In genomic region chr18:35040638-35040987, GRCh38 we compare ENCODE assay signal across 8 cellular contexts. TPM values are rescaled to one million over a fixed set of nuclear protein-coding genes. Genes with fewer than 3 reads are reported as not detected.
A peak's percentile ranks its signal among the peaks of the same experiment; 100 is the strongest.
DNase-seq lines count a peak whose midpoint lies in the region; ATAC-seq and TF ChIP-seq lines count a peak whose summit lies in the region.

No MANE protein-coding gene starts in this region.

- no peak for ATAC-seq in GM21825 (IDR thresholded peaks at IDR 0.05; ENCODE audit: unreplicated experiment)

- H3K27me3 ChIP-seq in BLaER1: no peaks in the 10 kb centered on the region
- no peaks in the 10 kb centered on the region for H3K27me3 ChIP-seq in MG63
- H3K27me3 ChIP-seq in dorsolateral prefrontal cortex: no peaks in the 10 kb centered on the region

- peak overlapping the region; percentile 95 for H3K4me3 ChIP-seq in BLaER1
- H3K4me3 ChIP-seq in MG63: peak overlapping the region; percentile 76
- peak overlapping the region; percentile 57 to 99 (median 88) for H3K4me3 ChIP-seq in dorsolateral prefrontal cortex

- intact Hi-C loops in dorsolateral prefrontal cortex (cut with DNase I): loop anchor here (2.0 to 10.0 kb wide), 4 partner anchors 54 to 304 kb away; partner anchors contain the start of gene ZNF24 (in 1 of the 2)

- no peaks in the 10 kb centered on the region for H3K9me3 ChIP-seq in BLaER1
- no peaks in the 10 kb centered on the region for H3K9me3 ChIP-seq in MG63

- H3K36me3 Mint-ChIP-seq in neural crest cell (ENCODE audit: low read depth): no peaks in the 10 kb centered on the region

- H3K36me3 ChIP-seq in BLaER1: no peaks in the 10 kb centered on the region
- no peaks in the 10 kb centered on the region for H3K36me3 ChIP-seq in MG63

- peak overlapping the region; percentile 98 for H3K27ac Mint-ChIP-seq in neural crest cell (ENCODE audit: unreplicated experiment)

- peak overlapping the region; percentile 75 for H3K9ac ChIP-seq in BLaER1

- H3K27ac ChIP-seq in BLaER1 (peak overlapping the region; percentile 92), dorsolateral prefrontal cortex (peak overlapping the region; percentile 68 to 98 (median 94))

- TF ChIP-seq CTCF in dorsolateral prefrontal cortex (IDR thresholded peaks at IDR 0.05 in 54 of 56, conservative IDR thresholded peaks at IDR 0.05 in 2 of 56; ENCODE audit: low read depth in 1 of 56, partially characterized antibody in 56 of 56) (no peak), neural crest cell (conservative IDR thresholded peaks at IDR 0.05) (no peak)

- peaks cover 39% of the 10 kb centered on the region for H4K20me1 ChIP-seq in BLaER1

- peaks cover 4% of the 10 kb centered on the region for H3K9me3 Mint-ChIP-seq in neural crest cell

- peak overlapping the region; percentile 79 for H3K4me2 ChIP-seq in BLaER1

- H3K4me1 ChIP-seq in BLaER1: peaks cover 68% of the 10 kb centered on the region

- H3K4me1 Mint-ChIP-seq in neural crest cell: peaks cover 44% of the 10 kb centered on the region

- DNase-seq in MG63: no peak
- DNase-seq in dorsolateral prefrontal cortex: no peak
- no peak for DNase-seq in neural crest cell (ENCODE audit: low read depth, low spot score)
- DNase-seq in germinal center (ENCODE audit: low spot score): no peak
- no peak for DNase-seq in activated CD4-positive, alpha-beta T cell treated with anti-CD3 and anti-CD28 coated beads, Interleukin-2, amount 50 U/mL, for 4 hours
- no peak for DNase-seq in HUDEP-2 (lab: John Stamatoyannopoulos, UW; ENCODE audit: unreplicated experiment in 76 of 76)

- H3K4me3 Mint-ChIP-seq in neural crest cell: peak overlapping the region; percentile 89

- no peaks in the 10 kb centered on the region for H3K27me3 Mint-ChIP-seq in neural crest cell (ENCODE audit: low read depth)

RNA-seq across cellular contexts. Expression of gene MAPRE2, which starts 0.6 kb away (rescaled TPM):
- 5.9 and 7.5 TPM in 2 replicates for total RNA-seq in MG63 (2014; rRNA removed; shearing (Covaris generic); ENCODE audit: low replicate concordance)
- 100 to 1,000 TPM; 105 to 278 (median 202) TPM for total RNA-seq in dorsolateral prefrontal cortex
- total RNA-seq in neural crest cell: 35.5 and 38.1 TPM in 2 replicates
